In the genomic region with DNA sequence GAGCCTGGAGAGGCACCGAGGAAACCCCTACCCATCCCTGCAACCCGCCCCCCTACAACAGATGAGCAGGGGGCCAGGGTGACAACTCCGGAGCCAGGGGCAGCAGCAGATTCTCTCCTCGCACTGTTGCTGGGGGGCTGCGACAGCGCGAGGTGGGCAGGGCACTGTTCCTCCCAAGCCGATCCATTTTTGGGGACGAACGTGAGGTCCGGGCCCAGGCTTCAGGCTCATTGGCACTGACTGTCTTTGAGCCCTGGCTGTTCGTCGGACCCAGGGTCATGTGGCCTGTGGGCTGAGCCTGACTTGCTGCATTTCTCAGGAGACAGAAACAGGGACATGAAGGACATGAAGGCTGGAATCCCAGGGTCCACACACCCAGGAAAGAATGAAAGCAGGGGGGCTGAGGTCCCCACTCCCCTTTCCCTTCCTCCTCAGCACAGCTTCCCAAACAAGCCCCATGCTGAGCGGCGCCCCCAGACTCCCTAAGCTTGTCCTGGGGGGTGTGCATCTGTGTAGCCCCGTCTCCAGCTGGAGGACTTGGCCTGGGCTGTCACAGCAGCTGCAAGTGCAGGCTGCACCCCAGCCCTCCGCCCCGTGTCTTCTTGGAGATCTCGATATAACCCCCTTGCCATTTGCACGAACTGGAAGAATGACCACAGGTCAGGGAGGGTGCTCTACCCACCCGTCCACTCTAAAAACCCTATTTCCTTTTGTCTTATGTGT, we compare ENCODE assay signal across 1 cellular context.
A peak's percentile ranks its signal among the peaks of the same experiment; 100 is the strongest.
TF ChIP-seq lines count a peak whose summit lies in the region.

No MANE protein-coding gene starts in this region.

TF ChIP-seq in HepG2, 621 proteins besides CTCF, POLR2A, EP300 and RAD21 (continued from another document and continues in another):
- TF ChIP-seq, protein P1, sequence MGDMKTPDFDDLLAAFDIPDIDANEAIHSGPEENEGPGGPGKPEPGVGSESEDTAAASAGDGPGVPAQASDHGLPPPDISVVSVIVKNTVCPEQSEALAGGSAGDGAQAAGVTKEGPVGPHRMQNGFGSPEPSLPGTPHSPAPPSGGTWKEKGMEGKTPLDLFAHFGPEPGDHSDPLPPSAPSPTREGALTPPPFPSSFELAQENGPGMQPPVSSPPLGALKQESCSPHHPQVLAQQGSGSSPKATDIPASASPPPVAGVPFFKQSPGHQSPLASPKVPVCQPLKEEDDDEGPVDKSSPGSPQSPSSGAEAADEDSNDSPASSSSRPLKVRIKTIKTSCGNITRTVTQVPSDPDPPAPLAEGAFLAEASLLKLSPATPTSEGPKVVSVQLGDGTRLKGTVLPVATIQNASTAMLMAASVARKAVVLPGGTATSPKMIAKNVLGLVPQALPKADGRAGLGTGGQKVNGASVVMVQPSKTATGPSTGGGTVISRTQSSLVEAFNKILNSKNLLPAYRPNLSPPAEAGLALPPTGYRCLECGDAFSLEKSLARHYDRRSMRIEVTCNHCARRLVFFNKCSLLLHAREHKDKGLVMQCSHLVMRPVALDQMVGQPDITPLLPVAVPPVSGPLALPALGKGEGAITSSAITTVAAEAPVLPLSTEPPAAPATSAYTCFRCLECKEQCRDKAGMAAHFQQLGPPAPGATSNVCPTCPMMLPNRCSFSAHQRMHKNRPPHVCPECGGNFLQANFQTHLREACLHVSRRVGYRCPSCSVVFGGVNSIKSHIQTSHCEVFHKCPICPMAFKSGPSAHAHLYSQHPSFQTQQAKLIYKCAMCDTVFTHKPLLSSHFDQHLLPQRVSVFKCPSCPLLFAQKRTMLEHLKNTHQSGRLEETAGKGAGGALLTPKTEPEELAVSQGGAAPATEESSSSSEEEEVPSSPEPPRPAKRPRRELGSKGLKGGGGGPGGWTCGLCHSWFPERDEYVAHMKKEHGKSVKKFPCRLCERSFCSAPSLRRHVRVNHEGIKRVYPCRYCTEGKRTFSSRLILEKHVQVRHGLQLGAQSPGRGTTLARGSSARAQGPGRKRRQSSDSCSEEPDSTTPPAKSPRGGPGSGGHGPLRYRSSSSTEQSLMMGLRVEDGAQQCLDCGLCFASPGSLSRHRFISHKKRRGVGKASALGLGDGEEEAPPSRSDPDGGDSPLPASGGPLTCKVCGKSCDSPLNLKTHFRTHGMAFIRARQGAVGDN (CRISPR knock-in tag; IDR thresholded peaks at IDR 0.05): peak; percentile 4; the same call in 1 of the 2 replicates
- no peak for TF ChIP-seq ZKSCAN5 (CRISPR knock-in tag; IDR thresholded peaks at IDR 0.05)
- 0 out of 2 replicates have a peak, but pooled peaks have one; percentile 32 for TF ChIP-seq ZNF468 (CRISPR knock-in tag; IDR thresholded peaks at IDR 0.05)
- no peak for TF ChIP-seq ZBTB38 (CRISPR knock-in tag; IDR thresholded peaks at IDR 0.05)
- no peak for TF ChIP-seq ZNF563 (CRISPR knock-in tag; IDR thresholded peaks at IDR 0.05)
- no peak for TF ChIP-seq ZNF558 (CRISPR knock-in tag; IDR thresholded peaks at IDR 0.05; ENCODE audit: borderline replicate concordance)
- no peak for TF ChIP-seq GFI1 (CRISPR knock-in tag; IDR thresholded peaks at IDR 0.05; ENCODE audit: borderline replicate concordance)
- TF ChIP-seq ZNF501 (CRISPR knock-in tag; IDR thresholded peaks at IDR 0.05): no peak
- no peak for TF ChIP-seq ZNF614 (CRISPR knock-in tag; IDR thresholded peaks at IDR 0.05; ENCODE audit: borderline replicate concordance)
- no peak for TF ChIP-seq ZBTB8A (CRISPR knock-in tag; IDR thresholded peaks at IDR 0.05; ENCODE audit: borderline replicate concordance, low read depth)
- TF ChIP-seq EEA1 (CRISPR knock-in tag; IDR thresholded peaks at IDR 0.05; ENCODE audit: borderline replicate concordance): 0 out of 2 replicates have a peak, but pooled peaks have one; percentile 23
- TF ChIP-seq, protein P2, sequence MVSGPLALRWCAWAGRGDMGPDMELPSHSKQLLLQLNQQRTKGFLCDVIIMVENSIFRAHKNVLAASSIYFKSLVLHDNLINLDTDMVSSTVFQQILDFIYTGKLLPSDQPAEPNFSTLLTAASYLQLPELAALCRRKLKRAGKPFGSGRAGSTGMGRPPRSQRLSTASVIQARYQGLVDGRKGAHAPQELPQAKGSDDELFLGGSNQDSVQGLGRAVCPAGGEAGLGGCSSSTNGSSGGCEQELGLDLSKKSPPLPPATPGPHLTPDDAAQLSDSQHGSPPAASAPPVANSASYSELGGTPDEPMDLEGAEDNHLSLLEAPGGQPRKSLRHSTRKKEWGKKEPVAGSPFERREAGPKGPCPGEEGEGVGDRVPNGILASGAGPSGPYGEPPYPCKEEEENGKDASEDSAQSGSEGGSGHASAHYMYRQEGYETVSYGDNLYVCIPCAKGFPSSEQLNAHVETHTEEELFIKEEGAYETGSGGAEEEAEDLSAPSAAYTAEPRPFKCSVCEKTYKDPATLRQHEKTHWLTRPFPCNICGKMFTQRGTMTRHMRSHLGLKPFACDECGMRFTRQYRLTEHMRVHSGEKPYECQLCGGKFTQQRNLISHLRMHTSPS (CRISPR knock-in tag; IDR thresholded peaks at IDR 0.05; ENCODE audit: low read depth): no peak
- TF ChIP-seq MYC (CRISPR knock-in tag; IDR thresholded peaks at IDR 0.05; ENCODE audit: borderline replicate concordance): 0 out of 2 replicates have a peak, but pooled peaks have one; percentile 0
- no peak for TF ChIP-seq ZNF383 (CRISPR knock-in tag; IDR thresholded peaks at IDR 0.05; ENCODE audit: borderline replicate concordance)
- no peak for TF ChIP-seq NFKBIZ (CRISPR knock-in tag; IDR thresholded peaks at IDR 0.05)
- no peak for TF ChIP-seq TARDBP (CRISPR knock-in tag; IDR thresholded peaks at IDR 0.05)
- TF ChIP-seq ZNF160 (CRISPR knock-in tag; IDR thresholded peaks at IDR 0.05): no peak
- no peak for TF ChIP-seq ZFP90 (CRISPR knock-in tag; IDR thresholded peaks at IDR 0.05; ENCODE audit: borderline replicate concordance)
- no peak for TF ChIP-seq SRSF9 (IDR thresholded peaks at IDR 0.05; ENCODE audit: borderline replicate concordance, insufficient read depth, low read depth, low read length, poor library complexity, severe bottlenecking)
- TF ChIP-seq CEBPG (CRISPR knock-in tag; IDR thresholded peaks at IDR 0.05): no peak
- TF ChIP-seq SALL1 (CRISPR knock-in tag; IDR thresholded peaks at IDR 0.05): 0 out of 2 replicates have a peak, but pooled peaks have one; percentile 2
- TF ChIP-seq RFX5 (IDR thresholded peaks at IDR 0.05; ENCODE audit: low read depth, low read length): no peak
- TF ChIP-seq, protein P3, sequence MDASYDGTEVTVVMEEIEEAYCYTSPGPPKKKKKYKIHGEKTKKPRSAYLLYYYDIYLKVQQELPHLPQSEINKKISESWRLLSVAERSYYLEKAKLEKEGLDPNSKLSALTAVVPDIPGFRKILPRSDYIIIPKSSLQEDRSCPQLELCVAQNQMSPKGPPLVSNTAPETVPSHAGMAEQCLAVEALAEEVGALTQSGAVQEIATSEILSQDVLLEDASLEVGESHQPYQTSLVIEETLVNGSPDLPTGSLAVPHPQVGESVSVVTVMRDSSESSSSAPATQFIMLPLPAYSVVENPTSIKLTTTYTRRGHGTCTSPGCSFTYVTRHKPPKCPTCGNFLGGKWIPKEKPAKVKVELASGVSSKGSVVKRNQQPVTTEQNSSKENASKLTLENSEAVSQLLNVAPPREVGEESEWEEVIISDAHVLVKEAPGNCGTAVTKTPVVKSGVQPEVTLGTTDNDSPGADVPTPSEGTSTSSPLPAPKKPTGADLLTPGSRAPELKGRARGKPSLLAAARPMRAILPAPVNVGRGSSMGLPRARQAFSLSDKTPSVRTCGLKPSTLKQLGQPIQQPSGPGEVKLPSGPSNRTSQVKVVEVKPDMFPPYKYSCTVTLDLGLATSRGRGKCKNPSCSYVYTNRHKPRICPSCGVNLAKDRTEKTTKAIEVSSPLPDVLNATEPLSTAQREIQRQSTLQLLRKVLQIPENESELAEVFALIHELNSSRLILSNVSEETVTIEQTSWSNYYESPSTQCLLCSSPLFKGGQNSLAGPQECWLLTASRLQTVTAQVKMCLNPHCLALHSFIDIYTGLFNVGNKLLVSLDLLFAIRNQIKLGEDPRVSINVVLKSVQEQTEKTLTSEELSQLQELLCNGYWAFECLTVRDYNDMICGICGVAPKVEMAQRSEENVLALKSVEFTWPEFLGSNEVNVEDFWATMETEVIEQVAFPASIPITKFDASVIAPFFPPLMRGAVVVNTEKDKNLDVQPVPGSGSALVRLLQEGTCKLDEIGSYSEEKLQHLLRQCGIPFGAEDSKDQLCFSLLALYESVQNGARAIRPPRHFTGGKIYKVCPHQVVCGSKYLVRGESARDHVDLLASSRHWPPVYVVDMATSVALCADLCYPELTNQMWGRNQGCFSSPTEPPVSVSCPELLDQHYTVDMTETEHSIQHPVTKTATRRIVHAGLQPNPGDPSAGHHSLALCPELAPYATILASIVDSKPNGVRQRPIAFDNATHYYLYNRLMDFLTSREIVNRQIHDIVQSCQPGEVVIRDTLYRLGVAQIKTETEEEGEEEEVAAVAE (CRISPR knock-in tag; IDR thresholded peaks at IDR 0.05; ENCODE audit: borderline replicate concordance): no peak
- no peak for TF ChIP-seq HMG20B (CRISPR knock-in tag; conservative IDR thresholded peaks at IDR 0.05)
- no peak for TF ChIP-seq FOXA3 (CRISPR knock-in tag; IDR thresholded peaks at IDR 0.05)
- TF ChIP-seq, protein P4, sequence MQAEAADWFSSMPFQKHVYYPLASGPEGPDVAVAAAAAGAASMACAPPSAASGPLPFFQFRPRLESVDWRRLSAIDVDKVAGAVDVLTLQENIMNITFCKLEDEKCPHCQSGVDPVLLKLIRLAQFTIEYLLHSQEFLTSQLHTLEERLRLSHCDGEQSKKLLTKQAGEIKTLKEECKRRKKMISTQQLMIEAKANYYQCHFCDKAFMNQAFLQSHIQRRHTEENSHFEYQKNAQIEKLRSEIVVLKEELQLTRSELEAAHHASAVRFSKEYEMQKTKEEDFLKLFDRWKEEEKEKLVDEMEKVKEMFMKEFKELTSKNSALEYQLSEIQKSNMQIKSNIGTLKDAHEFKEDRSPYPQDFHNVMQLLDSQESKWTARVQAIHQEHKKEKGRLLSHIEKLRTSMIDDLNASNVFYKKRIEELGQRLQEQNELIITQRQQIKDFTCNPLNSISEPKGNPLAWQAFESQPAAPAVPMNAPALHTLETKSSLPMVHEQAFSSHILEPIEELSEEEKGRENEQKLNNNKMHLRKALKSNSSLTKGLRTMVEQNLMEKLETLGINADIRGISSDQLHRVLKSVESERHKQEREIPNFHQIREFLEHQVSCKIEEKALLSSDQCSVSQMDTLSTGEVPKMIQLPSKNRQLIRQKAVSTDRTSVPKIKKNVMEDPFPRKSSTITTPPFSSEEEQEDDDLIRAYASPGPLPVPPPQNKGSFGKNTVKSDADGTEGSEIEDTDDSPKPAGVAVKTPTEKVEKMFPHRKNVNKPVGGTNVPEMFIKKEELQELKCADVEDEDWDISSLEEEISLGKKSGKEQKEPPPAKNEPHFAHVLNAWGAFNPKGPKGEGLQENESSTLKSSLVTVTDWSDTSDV (CRISPR knock-in tag; IDR thresholded peaks at IDR 0.05): peak; percentile 51; the same call in 1 of the 2 replicates
- TF ChIP-seq ARNT2 (CRISPR knock-in tag; IDR thresholded peaks at IDR 0.05; ENCODE audit: low read depth): no peak
- TF ChIP-seq, protein P5, sequence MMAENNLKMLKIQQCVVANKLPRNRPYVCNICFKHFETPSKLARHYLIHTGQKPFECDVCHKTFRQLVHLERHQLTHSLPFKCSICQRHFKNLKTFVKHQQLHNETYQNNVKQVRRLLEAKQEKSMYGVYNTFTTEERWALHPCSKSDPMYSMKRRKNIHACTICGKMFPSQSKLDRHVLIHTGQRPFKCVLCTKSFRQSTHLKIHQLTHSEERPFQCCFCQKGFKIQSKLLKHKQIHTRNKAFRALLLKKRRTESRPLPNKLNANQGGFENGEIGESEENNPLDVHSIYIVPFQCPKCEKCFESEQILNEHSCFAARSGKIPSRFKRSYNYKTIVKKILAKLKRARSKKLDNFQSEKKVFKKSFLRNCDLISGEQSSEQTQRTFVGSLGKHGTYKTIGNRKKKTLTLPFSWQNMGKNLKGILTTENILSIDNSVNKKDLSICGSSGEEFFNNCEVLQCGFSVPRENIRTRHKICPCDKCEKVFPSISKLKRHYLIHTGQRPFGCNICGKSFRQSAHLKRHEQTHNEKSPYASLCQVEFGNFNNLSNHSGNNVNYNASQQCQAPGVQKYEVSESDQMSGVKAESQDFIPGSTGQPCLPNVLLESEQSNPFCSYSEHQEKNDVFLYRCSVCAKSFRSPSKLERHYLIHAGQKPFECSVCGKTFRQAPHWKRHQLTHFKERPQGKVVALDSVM (CRISPR knock-in tag; IDR thresholded peaks at IDR 0.05): no peak
- TF ChIP-seq, protein P6, sequence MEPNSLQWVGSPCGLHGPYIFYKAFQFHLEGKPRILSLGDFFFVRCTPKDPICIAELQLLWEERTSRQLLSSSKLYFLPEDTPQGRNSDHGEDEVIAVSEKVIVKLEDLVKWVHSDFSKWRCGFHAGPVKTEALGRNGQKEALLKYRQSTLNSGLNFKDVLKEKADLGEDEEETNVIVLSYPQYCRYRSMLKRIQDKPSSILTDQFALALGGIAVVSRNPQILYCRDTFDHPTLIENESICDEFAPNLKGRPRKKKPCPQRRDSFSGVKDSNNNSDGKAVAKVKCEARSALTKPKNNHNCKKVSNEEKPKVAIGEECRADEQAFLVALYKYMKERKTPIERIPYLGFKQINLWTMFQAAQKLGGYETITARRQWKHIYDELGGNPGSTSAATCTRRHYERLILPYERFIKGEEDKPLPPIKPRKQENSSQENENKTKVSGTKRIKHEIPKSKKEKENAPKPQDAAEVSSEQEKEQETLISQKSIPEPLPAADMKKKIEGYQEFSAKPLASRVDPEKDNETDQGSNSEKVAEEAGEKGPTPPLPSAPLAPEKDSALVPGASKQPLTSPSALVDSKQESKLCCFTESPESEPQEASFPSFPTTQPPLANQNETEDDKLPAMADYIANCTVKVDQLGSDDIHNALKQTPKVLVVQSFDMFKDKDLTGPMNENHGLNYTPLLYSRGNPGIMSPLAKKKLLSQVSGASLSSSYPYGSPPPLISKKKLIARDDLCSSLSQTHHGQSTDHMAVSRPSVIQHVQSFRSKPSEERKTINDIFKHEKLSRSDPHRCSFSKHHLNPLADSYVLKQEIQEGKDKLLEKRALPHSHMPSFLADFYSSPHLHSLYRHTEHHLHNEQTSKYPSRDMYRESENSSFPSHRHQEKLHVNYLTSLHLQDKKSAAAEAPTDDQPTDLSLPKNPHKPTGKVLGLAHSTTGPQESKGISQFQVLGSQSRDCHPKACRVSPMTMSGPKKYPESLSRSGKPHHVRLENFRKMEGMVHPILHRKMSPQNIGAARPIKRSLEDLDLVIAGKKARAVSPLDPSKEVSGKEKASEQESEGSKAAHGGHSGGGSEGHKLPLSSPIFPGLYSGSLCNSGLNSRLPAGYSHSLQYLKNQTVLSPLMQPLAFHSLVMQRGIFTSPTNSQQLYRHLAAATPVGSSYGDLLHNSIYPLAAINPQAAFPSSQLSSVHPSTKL (CRISPR knock-in tag; IDR thresholded peaks at IDR 0.05): no peak
- TF ChIP-seq IKZF4 (CRISPR knock-in tag; IDR thresholded peaks at IDR 0.05; ENCODE audit: borderline replicate concordance, low read depth, not compliant biosample characterization): no peak
- 0 out of 2 replicates have a peak, but pooled peaks have one; percentile 8 for TF ChIP-seq ZNF788 (CRISPR knock-in tag; IDR thresholded peaks at IDR 0.05; ENCODE audit: borderline replicate concordance)
- no peak for TF ChIP-seq SRSF4 (IDR thresholded peaks at IDR 0.05; ENCODE audit: low read depth, low read length, poor library complexity, severe bottlenecking)
- TF ChIP-seq KDM4B (CRISPR knock-in tag; IDR thresholded peaks at IDR 0.05): no peak; the same call in 1 of the 2 replicates
- TF ChIP-seq SP4 (CRISPR knock-in tag; IDR thresholded peaks at IDR 0.05): no peak
- TF ChIP-seq ZNF441 (CRISPR knock-in tag; IDR thresholded peaks at IDR 0.05; ENCODE audit: borderline replicate concordance): 0 out of 2 replicates have a peak, but pooled peaks have one; percentile 16
- no peak for TF ChIP-seq ZBTB1 (CRISPR knock-in tag; IDR thresholded peaks at IDR 0.05; ENCODE audit: borderline replicate concordance)
- TF ChIP-seq GATAD1 (CRISPR knock-in tag; IDR thresholded peaks at IDR 0.05): no peak
